In the genomic region with DNA sequence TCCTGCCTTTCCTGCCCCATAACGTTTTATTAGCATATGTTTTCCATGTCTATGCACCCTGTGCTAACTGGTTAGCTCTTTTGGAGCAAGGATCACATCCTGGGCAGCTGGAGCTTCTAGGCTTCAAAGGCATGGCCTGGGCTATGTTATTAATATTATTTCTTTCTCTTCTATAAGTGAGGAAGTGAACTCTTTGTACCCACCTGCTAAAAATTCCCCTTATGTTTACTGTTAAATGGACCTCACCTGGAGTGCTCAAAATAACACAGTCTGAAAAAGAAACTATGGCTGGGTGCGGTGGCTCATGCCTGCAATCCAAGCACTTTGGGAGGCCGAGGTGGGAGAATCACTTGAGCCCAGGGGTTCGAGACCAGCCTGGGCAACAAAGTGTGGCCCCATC, we compare ENCODE assay signal across 20 cellular contexts.
"Had no signal": no experiment of that assay in that cellular context is flagged by ENCODE, and none has a peak within 500 bp of the region (broad histone marks: within the 10 kb centered on the region; RNA-seq: fewer than 3 reads in every experiment).

No MANE protein-coding gene starts in this region.

- H3K9ac ChIP-seq: neural progenitor cell had no signal

- H3K9me3 ChIP-seq: gastrocnemius medialis, pancreas, thyroid gland had no signal

- H3K4me3 ChIP-seq: gastrocnemius medialis, heart left ventricle, lung, neural progenitor cell, pancreas, thyroid gland had no signal

- H2AFZ ChIP-seq: neural progenitor cell had no signal

- H3K4me1 ChIP-seq: gastrocnemius medialis, neural progenitor cell, pancreas, thyroid gland had no signal

- H3K36me3 ChIP-seq: gastrocnemius medialis, heart left ventricle, neural progenitor cell, pancreas, thyroid gland had no signal

- H3K27ac ChIP-seq: gastrocnemius medialis, heart left ventricle, neural progenitor cell, pancreas, thyroid gland had no signal

- DNase-seq: activated CD4-positive, alpha-beta T cell treated with anti-CD3 and anti-CD28 coated beads for 1 hour; activated CD4-positive, alpha-beta T cell treated with anti-CD3 and anti-CD28 coated beads, Interleukin-2, amount 50 U/mL, for 4 hours; activated CD8-positive, alpha-beta memory T cell treated with anti-CD3 and anti-CD28 coated beads, Interleukin-2, amount 10 ng/mL, durations not matched to agents 7 days and 5 days; activated naive CD4-positive, alpha-beta T cell treated with anti-CD3 and anti-CD28 coated beads for 36 hours; activated naive CD8-positive, alpha-beta T cell treated with anti-CD3 and anti-CD28 coated beads, Interleukin-2, amount 50 U/mL, for 24 hours; activated T-cell treated with anti-CD3 and anti-CD28 coated beads, Interleukin-2, amount 50 U/mL, for 1 hour; aorta; cerebellar nuclear complex; dermis blood vessel endothelial cell; endodermal cell; gastrocnemius medialis; heart left ventricle; midbrain; pancreas; stimulated activated CD4-positive, alpha-beta T cell treated with anti-CD3 and anti-CD28 coated beads, Interleukin-1b, Interleukin-23, amount 100 ng/mL, for 48 hours; T1000; thyroid gland had no signal

- FAIRE-seq: pancreas, urothelium cell line had no signal

- H3K4me2 ChIP-seq: neural progenitor cell had no signal

- H3K27me3 ChIP-seq: gastrocnemius medialis, heart left ventricle, neural progenitor cell, pancreas, thyroid gland had no signal

- ATAC-seq: activated CD8-positive, alpha-beta memory T cell treated with anti-CD3 and anti-CD28 coated beads, Interleukin-2, amount 10 ng/mL, durations not matched to agents 7 days and 5 days; activated naive CD8-positive, alpha-beta T cell treated with anti-CD3 and anti-CD28 coated beads, Interleukin-2, amount 50 U/mL, for 24 hours; gastrocnemius medialis; heart left ventricle; pancreas had no signal
